ENCODE assay signal across 8 cellular contexts in the genomic region with DNA sequence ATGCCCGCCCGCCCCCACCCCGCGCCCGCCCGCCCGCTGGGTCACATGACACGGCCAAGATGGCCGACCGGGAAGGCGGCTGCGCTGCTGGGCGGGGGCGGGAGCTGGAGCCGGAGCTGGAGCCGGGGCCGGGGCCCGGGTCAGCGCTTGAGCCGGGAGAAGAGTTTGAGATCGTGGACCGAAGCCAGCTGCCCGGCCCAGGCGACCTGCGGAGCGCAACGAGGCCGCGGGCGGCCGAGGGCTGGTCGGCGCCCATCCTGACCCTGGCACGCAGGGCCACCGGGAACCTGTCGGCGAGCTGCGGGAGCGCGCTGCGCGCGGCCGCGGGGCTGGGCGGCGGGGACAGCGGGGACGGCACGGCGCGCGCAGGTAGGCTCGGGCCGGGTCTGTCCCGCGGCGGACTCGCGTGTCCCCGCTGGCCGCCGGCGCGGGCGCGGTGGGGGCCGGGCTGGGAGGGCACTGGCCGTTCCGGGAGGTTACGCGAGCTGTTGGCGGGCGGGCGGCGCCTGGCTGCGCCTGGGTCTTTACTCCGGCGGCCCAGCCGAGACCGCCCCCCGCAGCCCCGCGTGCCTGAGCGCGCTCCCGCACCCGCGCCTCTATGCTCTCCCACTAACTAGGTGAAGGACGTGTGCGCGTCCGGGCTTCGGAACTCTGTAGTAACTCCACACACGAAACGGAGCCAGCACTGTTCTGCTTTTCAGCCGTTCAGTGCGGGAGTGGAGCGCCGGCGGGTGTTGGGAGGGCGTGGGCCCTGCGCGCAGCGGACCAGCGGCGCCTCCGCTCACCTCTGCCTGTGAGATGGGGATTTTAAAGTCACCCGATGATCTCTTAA. TPM values are rescaled to one million over a fixed set of nuclear protein-coding genes. Genes with fewer than 3 reads are reported as not detected.
DNase-seq lines count a peak whose midpoint lies in the region; ATAC-seq and TF ChIP-seq lines count a peak whose summit lies in the region.

TSS of gene RUFY1 (plus strand) at position 44 of the 832 bp plus-strand sequence. CDS start at position 60, 16 bp downstream.

- H3K18ac ChIP-seq in trophoblast cell (ENCODE audit: low read length), result peak within 1 kb of the TSS; percentile 95

- ATAC-seq in GM21786 (IDR thresholded peaks at IDR 0.05; ENCODE audit: unreplicated experiment), result peak; percentile 75
- ATAC-seq in Right ventricle myocardium inferior, result peak; percentile 90

- no peak within 1 kb of the TSS for H3K23ac ChIP-seq in trophoblast cell (ENCODE audit: low read length)

- H2BK120ac ChIP-seq in trophoblast cell (ENCODE audit: insufficient read depth, low read length, poor library complexity), result peak within 1 kb of the TSS; percentile 89

- peak within 1 kb of the TSS; percentile 88 for H3K27ac ChIP-seq in KOPT-K1 (ENCODE audit: low read depth, low read length, poor library complexity, severe bottlenecking)
- peak within 1 kb of the TSS; percentile 100 for H3K27ac ChIP-seq in trophoblast cell (ENCODE audit: low read depth, low read length)
- peak within 1 kb of the TSS; percentile 82 to 96 for H3K27ac ChIP-seq in tibial artery

- H3K36me3 Mint-ChIP-seq in activated naive CD8-positive, alpha-beta T cell, result no peaks in the 10 kb centered on the region

- peak within 1 kb of the TSS; percentile 83 for H3K4me2 ChIP-seq in trophoblast cell (ENCODE audit: low read length)

- H4K91ac ChIP-seq in trophoblast cell (ENCODE audit: low read depth, low read length), result peak within 1 kb of the TSS; percentile 95

- peak within 1 kb of the TSS; percentile 50 for H2BK12ac ChIP-seq in trophoblast cell (ENCODE audit: low read length)

- peak in 1 of 2 experiments; percentile 36 for TF ChIP-seq CTCF in tibial artery (IDR thresholded peaks at IDR 0.05)

- H3K4ac ChIP-seq in trophoblast cell (ENCODE audit: low read depth, low read length), result peak within 1 kb of the TSS; percentile 90

- H3K9me3 ChIP-seq in KOPT-K1 (ENCODE audit: insufficient read depth, low read length, poor library complexity, severe bottlenecking) (no peaks in the 10 kb centered on the region), trophoblast cell (ENCODE audit: insufficient read depth, low read depth, low read length) (no peaks in the 10 kb centered on the region), tibial artery (no peaks in the 10 kb centered on the region)

- H3K79me1 ChIP-seq in trophoblast cell (ENCODE audit: low read length), result peaks cover 14% of the 10 kb centered on the region

- no peaks in the 10 kb centered on the region for H3K27me3 Mint-ChIP-seq in activated naive CD8-positive, alpha-beta T cell

- H4K8ac ChIP-seq in trophoblast cell (ENCODE audit: low read depth, low read length), result peak within 1 kb of the TSS; percentile 98

- peak within 1 kb of the TSS; percentile 99 for H3K9ac ChIP-seq in trophoblast cell (ENCODE audit: low read length)

- H3K27ac Mint-ChIP-seq in activated naive CD8-positive, alpha-beta T cell, result peak within 1 kb of the TSS; percentile 99

- H3K79me2 ChIP-seq in trophoblast cell (ENCODE audit: control insufficient read depth, insufficient read depth, low read length, poor library complexity), result peaks cover 14% of the 10 kb centered on the region

- peak within 1 kb of the TSS; percentile 98 for H4K12ac ChIP-seq in trophoblast cell (ENCODE audit: low read depth, low read length)

- peak within 1 kb of the TSS; percentile 9 for H2AK5ac ChIP-seq in trophoblast cell (ENCODE audit: low read length)

- H3K27me3 ChIP-seq in trophoblast cell (ENCODE audit: insufficient read depth, low read length) (no peaks in the 10 kb centered on the region), tibial artery (no peaks in the 10 kb centered on the region)

- in situ Hi-C loops in G401 (cut with HindIII; ENCODE audit: low sequenced_read_pairs), result no loop called here

- intact Hi-C loops in Right ventricle myocardium inferior (cut with DNase I), result no loop called here
- intact Hi-C loops in tibial artery (cut with DNase I; ENCODE audit: low total_unique reads), result loop anchor here (5.0 to 10.0 kb wide), 2 partner anchors 72 to 1254 kb away; partner anchors contain the start of genes HNRNPH1 and MGAT1

- H3K9me3 Mint-ChIP-seq in activated naive CD8-positive, alpha-beta T cell (ENCODE audit: low read depth), result no peaks in the 10 kb centered on the region

- peak within 1 kb of the TSS; percentile 97 for H3K4me3 Mint-ChIP-seq in activated naive CD8-positive, alpha-beta T cell

- peak within 1 kb of the TSS; percentile 93 for H2AFZ ChIP-seq in trophoblast cell (ENCODE audit: insufficient read depth, low read length, poor library complexity)

- H3K14ac ChIP-seq in trophoblast cell (ENCODE audit: low read length), result peak within 1 kb of the TSS; percentile 92

- H3K36me3 ChIP-seq in KOPT-K1 (ENCODE audit: insufficient read depth, low read length) (no peaks in the 10 kb centered on the region), trophoblast cell (ENCODE audit: control insufficient read depth in 1 of 2, insufficient read depth in 2 of 2, low read length in 2 of 2) (no peaks in the 10 kb centered on the region), tibial artery (no peaks in the 10 kb centered on the region)

- peak within 1 kb of the TSS; percentile 95 for H2BK5ac ChIP-seq in trophoblast cell (ENCODE audit: low read depth, low read length, poor library complexity)

- H3K4me1 Mint-ChIP-seq in activated naive CD8-positive, alpha-beta T cell (ENCODE audit: low read depth), result peaks cover 36% of the 10 kb centered on the region

- peak; percentile 73 for DNase-seq in G401 (ENCODE audit: low spot score)
- DNase-seq in SKM-1 (lab: John Stamatoyannopoulos, UW; ENCODE audit: unreplicated experiment), result peak; percentile 60
- peak; percentile 91 for DNase-seq in Right ventricle myocardium inferior (ENCODE audit: missing footprints)
- DNase-seq in trophoblast cell, result peak; percentile 59 to 74
- peak; percentile 70 to 88 for DNase-seq in tibial artery

- no CpG with 5 or more reads among the region's 109 CpGs for WGBS in trophoblast cell (ENCODE audit: extremely low coverage, insufficient coverage, insufficient read length)

- H3K4me3 ChIP-seq in trophoblast cell (ENCODE audit: low read depth, low read length) (peak within 1 kb of the TSS; percentile 92), tibial artery (peak within 1 kb of the TSS; percentile 68 to 97)

- H3K4me1 ChIP-seq in trophoblast cell (ENCODE audit: control insufficient read depth in 1 of 2, insufficient read depth in 2 of 2, low read length in 2 of 2) (peaks cover 6 to 9% of the 10 kb centered on the region in 2 experiments), tibial artery (peaks cover 0 to 32% (median 23%) of the 10 kb centered on the region in 4 donors)

RNA-seq across cellular contexts. Expression of gene RUFY1, which starts in this region (rescaled TPM):
- total RNA-seq in G401 (2014; rRNA removed; shearing (Covaris generic)), result 53.0 and 65.4 TPM in 2 replicates
- 20.9 TPM for total RNA-seq in Right ventricle myocardium inferior
- 19.2 and 20.4 TPM in 2 replicates for polyA plus RNA-seq in trophoblast cell (2013)

Comparison
In these comparisons a context has a peak if more than half of its experiments do, and no peak if none do; other contexts are left out.
1. Peak in every context shown above with its lines: DNase-seq, ATAC-seq, H3K4me3 ChIP-seq and H3K27ac ChIP-seq.